In the genomic region with DNA sequence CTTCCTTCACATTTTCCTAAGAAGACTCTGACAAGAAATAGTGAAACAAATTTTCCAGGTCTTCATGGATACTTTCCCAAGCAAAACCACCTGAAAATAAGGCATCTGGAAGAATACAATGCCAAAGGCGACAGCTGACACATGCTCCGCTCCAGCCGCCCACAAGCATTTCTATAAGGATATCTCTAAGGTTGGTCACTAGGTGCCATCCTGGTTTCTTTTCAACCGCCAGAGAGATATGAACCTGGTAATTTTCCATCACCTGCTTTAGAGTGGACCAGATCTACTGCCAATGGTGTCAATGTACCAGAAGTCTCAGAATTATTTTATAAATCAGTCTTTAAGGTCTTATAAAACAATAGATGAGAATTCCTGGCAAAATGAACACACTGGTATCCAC, we compare ENCODE assay signal across 1 cellular context.
TF ChIP-seq lines count a peak whose summit lies in the region.

No MANE protein-coding gene starts in this region.

TF ChIP-seq in HCT116, 20 proteins besides CTCF, POLR2A, EP300 and RAD21 (continued from another document):
- TF ChIP-seq, protein P1, sequence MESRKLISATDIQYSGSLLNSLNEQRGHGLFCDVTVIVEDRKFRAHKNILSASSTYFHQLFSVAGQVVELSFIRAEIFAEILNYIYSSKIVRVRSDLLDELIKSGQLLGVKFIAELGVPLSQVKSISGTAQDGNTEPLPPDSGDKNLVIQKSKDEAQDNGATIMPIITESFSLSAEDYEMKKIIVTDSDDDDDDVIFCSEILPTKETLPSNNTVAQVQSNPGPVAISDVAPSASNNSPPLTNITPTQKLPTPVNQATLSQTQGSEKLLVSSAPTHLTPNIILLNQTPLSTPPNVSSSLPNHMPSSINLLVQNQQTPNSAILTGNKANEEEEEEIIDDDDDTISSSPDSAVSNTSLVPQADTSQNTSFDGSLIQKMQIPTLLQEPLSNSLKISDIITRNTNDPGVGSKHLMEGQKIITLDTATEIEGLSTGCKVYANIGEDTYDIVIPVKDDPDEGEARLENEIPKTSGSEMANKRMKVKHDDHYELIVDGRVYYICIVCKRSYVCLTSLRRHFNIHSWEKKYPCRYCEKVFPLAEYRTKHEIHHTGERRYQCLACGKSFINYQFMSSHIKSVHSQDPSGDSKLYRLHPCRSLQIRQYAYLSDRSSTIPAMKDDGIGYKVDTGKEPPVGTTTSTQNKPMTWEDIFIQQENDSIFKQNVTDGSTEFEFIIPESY (IDR thresholded peaks at IDR 0.05; ENCODE audit: extremely low read depth, insufficient replicate concordance, low read length), result no peak
- TF ChIP-seq, protein P2, sequence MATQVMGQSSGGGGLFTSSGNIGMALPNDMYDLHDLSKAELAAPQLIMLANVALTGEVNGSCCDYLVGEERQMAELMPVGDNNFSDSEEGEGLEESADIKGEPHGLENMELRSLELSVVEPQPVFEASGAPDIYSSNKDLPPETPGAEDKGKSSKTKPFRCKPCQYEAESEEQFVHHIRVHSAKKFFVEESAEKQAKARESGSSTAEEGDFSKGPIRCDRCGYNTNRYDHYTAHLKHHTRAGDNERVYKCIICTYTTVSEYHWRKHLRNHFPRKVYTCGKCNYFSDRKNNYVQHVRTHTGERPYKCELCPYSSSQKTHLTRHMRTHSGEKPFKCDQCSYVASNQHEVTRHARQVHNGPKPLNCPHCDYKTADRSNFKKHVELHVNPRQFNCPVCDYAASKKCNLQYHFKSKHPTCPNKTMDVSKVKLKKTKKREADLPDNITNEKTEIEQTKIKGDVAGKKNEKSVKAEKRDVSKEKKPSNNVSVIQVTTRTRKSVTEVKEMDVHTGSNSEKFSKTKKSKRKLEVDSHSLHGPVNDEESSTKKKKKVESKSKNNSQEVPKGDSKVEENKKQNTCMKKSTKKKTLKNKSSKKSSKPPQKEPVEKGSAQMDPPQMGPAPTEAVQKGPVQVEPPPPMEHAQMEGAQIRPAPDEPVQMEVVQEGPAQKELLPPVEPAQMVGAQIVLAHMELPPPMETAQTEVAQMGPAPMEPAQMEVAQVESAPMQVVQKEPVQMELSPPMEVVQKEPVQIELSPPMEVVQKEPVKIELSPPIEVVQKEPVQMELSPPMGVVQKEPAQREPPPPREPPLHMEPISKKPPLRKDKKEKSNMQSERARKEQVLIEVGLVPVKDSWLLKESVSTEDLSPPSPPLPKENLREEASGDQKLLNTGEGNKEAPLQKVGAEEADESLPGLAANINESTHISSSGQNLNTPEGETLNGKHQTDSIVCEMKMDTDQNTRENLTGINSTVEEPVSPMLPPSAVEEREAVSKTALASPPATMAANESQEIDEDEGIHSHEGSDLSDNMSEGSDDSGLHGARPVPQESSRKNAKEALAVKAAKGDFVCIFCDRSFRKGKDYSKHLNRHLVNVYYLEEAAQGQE (IDR thresholded peaks at IDR 0.05; ENCODE audit: low read depth), result no peak
- TF ChIP-seq TCF7L2 (IDR thresholded peaks at IDR 0.05; ENCODE audit: borderline replicate concordance, extremely low read depth, insufficient read depth, insufficient read length) (no peak), SP1 (IDR thresholded peaks at IDR 0.05; ENCODE audit: low read depth) (peak; percentile 17; the same call in 1 of the 2 replicates), CEBPB (IDR thresholded peaks at IDR 0.05; ENCODE audit: low read depth) (peak; percentile 5; the same call in 1 of the 2 replicates)
